8 cellular contexts compared by ENCODE assay signal in the genomic region with DNA sequence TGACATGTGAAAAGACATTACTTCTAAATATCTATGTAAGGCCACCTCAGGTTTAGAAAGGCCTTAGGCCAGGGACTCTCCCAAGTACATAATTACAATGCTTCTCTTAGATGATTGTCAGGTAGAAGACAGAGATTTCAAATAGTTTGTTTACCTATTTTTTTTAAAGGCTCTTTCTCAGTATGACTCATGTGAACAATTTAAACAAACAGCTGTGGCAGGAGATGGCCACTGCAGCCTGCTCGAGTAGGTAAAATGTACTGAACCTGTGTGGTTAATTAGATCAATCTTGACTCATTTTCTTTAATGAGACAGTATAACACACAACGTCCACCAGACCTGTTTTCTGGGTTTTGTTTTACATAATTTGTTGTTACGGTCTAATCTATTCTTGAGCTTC.
A peak's percentile ranks its signal among the peaks of the same experiment; 100 is the strongest.
DNase-seq lines count a peak whose midpoint lies in the region; ATAC-seq and TF ChIP-seq lines count a peak whose summit lies in the region.

No MANE protein-coding gene starts in this region.

- H3K4me3 Mint-ChIP-seq in stimulated activated memory B cell treated with anti-CD40 and anti-IgM and Interleukin-4, amounts not matched to agents 10 μg/mL and 1 μg/mL and 100 μg/mL, for 72 hours: no peak overlapping the region

- ATAC-seq in GM21390 (IDR thresholded peaks at IDR 0.05; ENCODE audit: unreplicated experiment): peak; percentile 91
- ATAC-seq in HG03521 (IDR thresholded peaks at IDR 0.05; ENCODE audit: unreplicated experiment): peak; percentile 88
- ATAC-seq in stimulated activated memory B cell treated with anti-CD40 and anti-IgM and Interleukin-4, amounts not matched to agents 10 μg/mL and 1 μg/mL and 100 μg/mL, for 72 hours: peak; percentile 24

- H3K36me3 Mint-ChIP-seq in stimulated activated memory B cell treated with anti-CD40 and anti-IgM and Interleukin-4, amounts not matched to agents 10 μg/mL and 1 μg/mL and 100 μg/mL, for 72 hours: no peaks in the 10 kb centered on the region

- in situ Hi-C loops in GM13977 (cut with MboI; ENCODE audit: low pct_unique_long_range_greater_than_20kb, low sequenced_read_pairs, unreplicated experiment): no loop called here

- no peaks in the 10 kb centered on the region for H3K9me3 Mint-ChIP-seq in stimulated activated memory B cell treated with anti-CD40 and anti-IgM and Interleukin-4, amounts not matched to agents 10 μg/mL and 1 μg/mL and 100 μg/mL, for 72 hours

- TF ChIP-seq CTCF in GM13977 (IDR thresholded peaks at IDR 0.05; ENCODE audit: extremely low read depth, insufficient read depth, missing control alignments): no peak

- peaks cover 7% of the 10 kb centered on the region for H3K4me1 Mint-ChIP-seq in stimulated activated memory B cell treated with anti-CD40 and anti-IgM and Interleukin-4, amounts not matched to agents 10 μg/mL and 1 μg/mL and 100 μg/mL, for 72 hours

- H3K27me3 Mint-ChIP-seq in stimulated activated memory B cell treated with anti-CD40 and anti-IgM and Interleukin-4, amounts not matched to agents 10 μg/mL and 1 μg/mL and 100 μg/mL, for 72 hours: no peaks in the 10 kb centered on the region

- no peak overlapping the region for H3K27ac Mint-ChIP-seq in stimulated activated memory B cell treated with anti-CD40 and anti-IgM and Interleukin-4, amounts not matched to agents 10 μg/mL and 1 μg/mL and 100 μg/mL, for 72 hours

- peak; percentile 57 for DNase-seq in GM13977 (ENCODE audit: low spot score)
- peak in 3 of 5 donors; percentile 29 to 68 (median 39) for DNase-seq in T-helper 1 cell
- DNase-seq in activated gamma-delta T cell treated with Interleukin-2 at 50 U/mL for 16 hours: no peak
- no peak for DNase-seq in stimulated activated CD4-positive, alpha-beta T cell treated with anti-CD3 and anti-CD28 coated beads, Interleukin-4, amount 100 ng/mL, for 24 hours
- DNase-seq in activated gamma-delta T cell (lab: John Stamatoyannopoulos, UW): no peak

Comparison
In these comparisons a context has a peak if more than half of its experiments do, and no peak if none do; other contexts are left out.
1. DNase-seq: peak in GM13977 (single experiment) and T-helper 1 cell (3 of 5); none in activated gamma-delta T cell treated with Interleukin-2 at 50 U/mL for 16 hours (single experiment), stimulated activated CD4-positive, alpha-beta T cell treated with anti-CD3 and anti-CD28 coated beads, Interleukin-4, amount 100 ng/mL, for 24 hours (single experiment) and activated gamma-delta T cell (single experiment).
2. ATAC-seq: peak in every context shown above with its lines; median percentile 91 in GM21390; 88 in HG03521; 24 in stimulated activated memory B cell treated with anti-CD40 and anti-IgM and Interleukin-4, amounts not matched to agents 10 μg/mL and 1 μg/mL and 100 μg/mL, for 72 hours.